Comparison of ENCODE assay signal across 2 cellular contexts in the genomic region with DNA sequence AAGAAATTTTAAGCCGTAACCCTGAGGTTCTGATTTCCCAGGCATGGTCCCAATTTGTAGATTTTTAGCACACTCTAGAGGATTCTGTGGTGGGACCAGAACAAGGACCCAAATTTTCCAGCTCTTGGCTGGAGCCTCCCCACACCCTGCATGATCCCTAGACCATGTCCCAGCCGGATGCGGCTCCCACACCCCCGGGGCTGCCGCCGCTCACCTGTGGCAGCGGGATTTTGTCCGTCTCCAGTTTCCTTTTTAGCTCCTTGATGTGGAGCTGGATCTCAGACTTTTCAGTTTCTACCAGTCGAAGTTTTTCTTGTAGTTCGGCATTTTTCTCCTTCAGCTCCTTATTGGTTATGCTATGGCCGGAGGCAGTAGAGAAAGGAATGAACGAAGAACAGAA. TPM values are rescaled to one million over a fixed set of nuclear protein-coding genes. Genes with fewer than 3 reads are reported as not detected.
"Had no signal": no experiment of that assay in that cellular context is flagged by ENCODE, and none has a peak within 500 bp of the region (broad histone marks: within the 10 kb centered on the region; RNA-seq: fewer than 3 reads in every experiment).

No MANE protein-coding gene starts in this region.

RNA-seq across cellular contexts. Expression of gene GOLGA6L7, which starts 4.9 kb away (rescaled TPM):
- total RNA-seq: G401, GM12878 had no signal
